In the genomic region with DNA sequence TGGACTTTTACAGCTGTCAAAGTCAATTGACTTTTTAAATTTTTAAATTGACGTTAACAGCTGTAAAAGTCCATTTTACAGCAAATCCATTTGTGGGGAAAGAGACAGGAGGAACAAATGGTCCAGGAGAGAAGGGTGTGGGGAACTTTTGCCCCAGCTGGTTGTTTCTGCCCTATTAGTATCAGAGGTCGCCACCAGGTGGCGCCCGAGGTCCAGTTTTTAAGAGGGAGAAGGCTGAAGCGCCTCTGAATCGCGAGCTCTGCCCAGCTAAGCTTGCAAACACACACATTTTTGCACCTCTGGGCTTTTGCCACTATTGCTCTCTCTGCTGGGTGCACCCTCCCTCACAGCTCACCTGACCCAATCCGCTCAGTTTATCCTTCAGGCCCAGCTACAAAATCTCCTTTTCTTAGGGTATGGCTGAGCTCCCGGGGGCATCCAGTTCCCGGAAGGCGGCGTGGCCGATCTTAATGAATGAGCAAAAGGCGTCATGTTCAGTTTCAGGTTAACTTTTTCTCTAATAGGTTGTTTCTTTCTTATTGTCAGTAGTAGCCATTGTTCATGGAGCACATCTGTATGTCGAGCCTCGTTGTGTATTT, we compare ENCODE assay signal across 8 cellular contexts. TPM values are rescaled to one million over a fixed set of nuclear protein-coding genes. Genes with fewer than 3 reads are reported as not detected.
DNase-seq lines count a peak whose midpoint lies in the region; ATAC-seq lines count a peak whose summit lies in the region.

No MANE protein-coding gene starts in this region.

- DNase-seq in GM03348 (ENCODE audit: low spot score) (peak; percentile 88), NCI-H460 (ENCODE audit: extremely low read depth, low read depth) (peak; percentile 80), cerebellum (ENCODE audit: low spot score) (peak; percentile 84), left lobe of liver (ENCODE audit: low spot score) (peak; percentile 81)
- DNase-seq in activated CD4-positive, alpha-beta T cell treated with anti-CD3 and anti-CD28 coated beads for 4 hours, result peak; percentile 73 to 79
- peak; percentile 81 for DNase-seq in stimulated activated CD4-positive, alpha-beta T cell treated with anti-CD3 and anti-CD28 coated beads, Interleukin-4, amount 100 ng/mL, for 24 hours

- ATAC-seq in HG02981 (IDR thresholded peaks at IDR 0.05; ENCODE audit: unreplicated experiment) (peak; percentile 74), left lobe of liver (peak; percentile 97), GM18858 (IDR thresholded peaks at IDR 0.05; ENCODE audit: unreplicated experiment) (no peak)

RNA-seq across cellular contexts. Expression of gene TTLL11, which starts 6.3 kb away (rescaled TPM):
- 2.1 and 4.0 TPM in 2 replicates for total RNA-seq in NCI-H460 (2014; rRNA removed; shearing (Covaris generic))
- polyA plus RNA-seq in NCI-H460 (2014; cell fraction: nucleus; rRNA removed), result 0.47 and 2.4 TPM in 2 replicates
- total RNA-seq in cerebellum (22.1 TPM), left lobe of liver (2.8 TPM)
